In the genomic region with DNA sequence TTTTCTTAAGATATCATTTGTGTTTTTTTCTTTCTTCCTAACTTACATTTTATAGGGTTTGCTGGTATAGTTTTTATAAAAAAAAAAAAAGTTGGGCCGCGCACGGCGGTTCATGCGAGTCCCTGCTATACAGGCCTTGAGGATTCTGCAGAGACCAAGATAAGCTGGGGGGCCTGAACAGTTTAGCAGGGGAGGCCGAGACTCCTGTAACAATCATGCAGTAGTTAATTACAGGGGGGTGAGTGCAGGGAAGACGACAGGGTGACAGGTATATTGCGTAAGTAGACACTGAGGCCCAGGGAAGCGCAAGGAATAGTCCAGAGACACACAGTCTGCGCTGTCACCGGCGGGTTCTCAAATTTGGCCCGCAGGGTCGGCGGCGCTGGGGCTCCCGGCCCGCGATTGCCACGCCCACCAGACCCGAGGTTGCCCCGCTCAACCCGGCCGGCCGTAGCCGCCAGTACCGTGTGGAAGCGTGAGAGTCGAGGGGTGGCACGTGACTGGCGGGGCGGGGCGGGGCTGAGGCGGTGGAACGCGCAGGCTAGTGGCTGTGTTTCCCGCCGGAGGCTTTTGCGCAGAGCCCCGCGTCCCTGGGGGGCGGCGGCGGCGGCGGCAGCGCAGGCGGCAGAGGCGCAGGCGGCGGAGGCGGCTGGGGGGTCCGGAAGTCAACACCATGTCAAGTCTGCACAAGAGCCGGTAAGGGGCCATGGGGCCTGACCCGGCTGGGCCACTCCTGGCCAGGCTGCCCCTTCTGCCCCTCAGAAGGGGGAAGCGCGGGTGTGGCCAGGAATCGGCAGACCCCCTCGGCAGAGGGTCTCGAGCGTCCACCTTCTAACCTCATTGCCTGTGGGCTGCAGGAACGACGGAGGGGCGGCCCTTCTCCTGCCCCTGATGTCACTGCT, we compare ENCODE assay signal across 8 cellular contexts. TPM values are rescaled to one million over a fixed set of nuclear protein-coding genes. Genes with fewer than 3 reads are reported as not detected.
DNase-seq lines count a peak whose midpoint lies in the region; ATAC-seq, FAIRE-seq and TF ChIP-seq lines count a peak whose summit lies in the region.

A gene with protein sequence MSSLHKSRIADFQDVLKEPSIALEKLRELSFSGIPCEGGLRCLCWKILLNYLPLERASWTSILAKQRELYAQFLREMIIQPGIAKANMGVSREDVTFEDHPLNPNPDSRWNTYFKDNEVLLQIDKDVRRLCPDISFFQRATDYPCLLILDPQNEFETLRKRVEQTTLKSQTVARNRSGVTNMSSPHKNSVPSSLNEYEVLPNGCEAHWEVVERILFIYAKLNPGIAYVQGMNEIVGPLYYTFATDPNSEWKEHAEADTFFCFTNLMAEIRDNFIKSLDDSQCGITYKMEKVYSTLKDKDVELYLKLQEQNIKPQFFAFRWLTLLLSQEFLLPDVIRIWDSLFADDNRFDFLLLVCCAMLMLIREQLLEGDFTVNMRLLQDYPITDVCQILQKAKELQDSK (plus strand): TSS at position 573 of the 902 bp plus-strand sequence. CDS start 101 bp downstream, at position 674.

- DNase-seq in EH (ENCODE audit: low read depth) (peak; percentile 85), H54 (ENCODE audit: insufficient read length, low spot score) (peak; percentile 95), M059J (ENCODE audit: low read depth) (peak; percentile 78), SHP77 (lab: John Stamatoyannopoulos, UW) (peak; percentile 79 to 92), fibroblast of pulmonary artery (ENCODE audit: low read depth) (peak; percentile 82)
- peak; percentile 85 for DNase-seq in activated T-helper 9 cell treated with anti-CD3 and anti-CD28 coated beads, Interleukin-2, amount 50 U/mL, for 16 hours (ENCODE audit: low read depth)
- DNase-seq in natural killer cell treated with Interleukin-12 subunit alpha and Interleukin-12 subunit beta and Interleukin-15 and Interleukin-18, amount 100 ng/mL, for 72 hours (ENCODE audit: low spot score) = peak; percentile 93
- peak; percentile 88 for DNase-seq in stimulated activated naive CD4-positive, alpha-beta T cell treated with Interleukin-2 at 50 U/mL for 16 hours (lab: John Stamatoyannopoulos, UW)

- H3K4me1 Mint-ChIP-seq in natural killer cell treated with Interleukin-12 subunit alpha and Interleukin-12 subunit beta and Interleukin-15 and Interleukin-18, amount 100 ng/mL, for 72 hours (ENCODE audit: low read depth in 2 of 2) = peaks cover 9 to 15% of the 10 kb centered on the region in 2 donors

- peak within 1 kb of the TSS; percentile 98 for H3K4me3 Mint-ChIP-seq in natural killer cell treated with Interleukin-12 subunit alpha and Interleukin-12 subunit beta and Interleukin-15 and Interleukin-18, amount 100 ng/mL, for 72 hours

- H3K9me3 Mint-ChIP-seq in natural killer cell treated with Interleukin-12 subunit alpha and Interleukin-12 subunit beta and Interleukin-15 and Interleukin-18, amount 100 ng/mL, for 72 hours = no peaks in the 10 kb centered on the region

- peak; percentile 80 for TF ChIP-seq POLR2A in H54 (IDR thresholded peaks at IDR 0.05; ENCODE audit: low read depth, low read length)

- no peak for FAIRE-seq in H54 (lab: Jason Lieb, UNC)

- H3K27ac Mint-ChIP-seq in natural killer cell treated with Interleukin-12 subunit alpha and Interleukin-12 subunit beta and Interleukin-15 and Interleukin-18, amount 100 ng/mL, for 72 hours = peak within 1 kb of the TSS; percentile 77 to 88

- TF ChIP-seq CTCF in fibroblast of pulmonary artery (IDR thresholded peaks at IDR 0.05; ENCODE audit: low read length, missing control alignments) = no peak

- H3K36me3 Mint-ChIP-seq in natural killer cell treated with Interleukin-12 subunit alpha and Interleukin-12 subunit beta and Interleukin-15 and Interleukin-18, amount 100 ng/mL, for 72 hours = no peaks in the 10 kb centered on the region

- peak within 1 kb of the TSS; percentile 96 for H3K4me3 ChIP-seq in fibroblast of pulmonary artery (replicated peaks; ENCODE audit: low read depth, low read length)

- peak; percentile 98 for ATAC-seq in natural killer cell treated with Interleukin-12 subunit alpha and Interleukin-12 subunit beta and Interleukin-15 and Interleukin-18, amount 100 ng/mL, for 72 hours

- H3K27me3 Mint-ChIP-seq in natural killer cell treated with Interleukin-12 subunit alpha and Interleukin-12 subunit beta and Interleukin-15 and Interleukin-18, amount 100 ng/mL, for 72 hours = no peaks in the 10 kb centered on the region

RNA-seq across cellular contexts. Expression of the gene that starts here (rescaled TPM):
- total RNA-seq in M059J (2014; rRNA removed; shearing (Covaris generic)) = 31.6 and 58.7 TPM in 2 replicates
- 10 to 100 TPM; 25.9 to 33.4 TPM for total RNA-seq in natural killer cell treated with Interleukin-12 subunit alpha and Interleukin-12 subunit beta and Interleukin-15 and Interleukin-18, amount 100 ng/mL, for 72 hours

Comparison
In these comparisons a context has a peak if more than half of its experiments do, and no peak if none do; other contexts are left out.
1. Peak in every context shown above with its lines: DNase-seq, ATAC-seq and H3K4me3 ChIP-seq.